In the genomic region with DNA sequence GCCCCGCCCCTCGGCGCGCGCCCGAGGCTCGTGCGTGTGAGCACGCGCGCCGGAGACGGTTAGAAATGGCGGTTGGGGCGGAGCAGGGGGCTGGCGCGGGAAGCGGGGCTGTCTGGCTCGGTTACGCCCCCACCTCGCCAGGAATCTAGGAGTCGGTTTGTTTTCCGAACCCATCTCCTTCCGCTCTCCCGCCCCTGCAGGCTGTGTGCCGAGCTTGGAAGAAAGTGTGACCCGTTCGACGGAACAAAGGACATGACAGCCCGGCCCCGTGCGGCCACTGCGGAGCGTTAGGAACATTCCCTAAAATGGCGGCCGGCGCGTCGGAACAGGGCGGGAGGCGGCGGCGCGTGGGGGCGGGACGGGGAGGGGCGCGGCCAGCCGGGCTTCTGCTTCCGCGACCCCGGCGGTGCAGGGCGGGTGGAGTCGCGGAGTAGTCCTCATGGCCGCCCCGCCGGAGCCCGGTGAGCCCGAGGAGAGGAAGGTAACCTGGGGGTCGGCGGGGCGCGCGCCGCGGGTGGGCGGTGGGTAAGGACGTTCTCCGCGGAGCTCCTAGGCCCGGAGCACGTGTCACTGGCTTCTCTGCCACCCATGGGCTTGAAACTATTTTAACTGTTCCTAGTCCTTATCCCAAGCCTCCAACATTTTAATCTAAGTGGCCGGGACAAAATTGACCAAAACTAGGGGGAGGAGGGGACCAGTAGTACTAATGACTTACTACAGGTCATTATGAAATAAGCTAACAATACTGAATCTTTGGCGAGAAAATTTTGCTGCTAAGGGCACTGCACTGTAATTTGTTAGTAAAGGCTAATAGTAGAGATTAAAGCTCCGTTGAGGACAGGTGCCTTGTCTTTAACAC, we compare ENCODE assay signal across 8 cellular contexts. TPM values are rescaled to one million over a fixed set of nuclear protein-coding genes. Genes with fewer than 3 reads are reported as not detected.
DNase-seq lines count a peak whose midpoint lies in the region; ATAC-seq, FAIRE-seq and TF ChIP-seq lines count a peak whose summit lies in the region.

A gene with protein sequence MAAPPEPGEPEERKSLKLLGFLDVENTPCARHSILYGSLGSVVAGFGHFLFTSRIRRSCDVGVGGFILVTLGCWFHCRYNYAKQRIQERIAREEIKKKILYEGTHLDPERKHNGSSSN (plus strand): TSS at position 383 of the 859 bp plus-strand sequence. CDS start 57 bp downstream, at position 440.

- peak within 1 kb of the TSS; percentile 85 for H3K27ac ChIP-seq in endothelial cell of umbilical vein (ENCODE audit: insufficient read depth, low read depth, low read length)

- peak within 1 kb of the TSS; percentile 95 for H3K4me2 ChIP-seq in endothelial cell of umbilical vein (ENCODE audit: insufficient read depth, low read length)

- no peaks in the 10 kb centered on the region for H3K9me3 ChIP-seq in endothelial cell of umbilical vein (replicated peaks; ENCODE audit: control insufficient read depth, insufficient read depth, low read length)
- H3K9me3 ChIP-seq in mononuclear cell (ENCODE audit: low read depth, low read length): no peaks in the 10 kb centered on the region

- POLR2A ChIA-PET in endothelial cell of umbilical vein (lab: Charles Lee): interaction anchor here (0.5 to 3.8 kb wide), 4 partner anchors 16 to 137 kb away, joined by 3 to 26 read pairs (median 6); a partner anchor contains a TSS

- H3K79me2 ChIP-seq in endothelial cell of umbilical vein (ENCODE audit: control insufficient read depth, insufficient read depth, low read length): peaks cover 43% of the 10 kb centered on the region

- FAIRE-seq in endothelial cell of umbilical vein (lab: Jason Lieb, UNC): peak; percentile 81

- H3K9me1 ChIP-seq in endothelial cell of umbilical vein (replicated peaks; ENCODE audit: control insufficient read depth, extremely low read depth, insufficient read depth, low read length): no peaks in the 10 kb centered on the region

- H4K20me1 ChIP-seq in endothelial cell of umbilical vein (replicated peaks; ENCODE audit: control insufficient read depth, extremely low read depth, insufficient read depth, low read length): no peaks in the 10 kb centered on the region

- CTCF ChIA-PET in endothelial cell of umbilical vein (lab: Charles Lee): interaction anchor here (0.7 to 4.1 kb wide), 11 partner anchors 12 to 207 kb away, joined by 3 to 49 read pairs (median 5); no protein-coding TSS in a partner anchor

- DNase-seq in COLO668 (lab: John Stamatoyannopoulos, UW; ENCODE audit: unreplicated experiment): peak; percentile 98
- DNase-seq in HK-2 (ENCODE audit: unreplicated experiment): peak; percentile 99
- peak; percentile 93 for DNase-seq in NOMO-1 treated with DMSO at 0.1 percent for 48 hours (lab: John Stamatoyannopoulos, UW; ENCODE audit: unreplicated experiment)
- peak; percentile 93 for DNase-seq in activated CD8-positive, alpha-beta memory T cell treated with anti-CD3 and anti-CD28 coated beads, Interleukin-2, amount 50 U/mL, for 48 hours
- DNase-seq in endothelial cell of umbilical vein (ENCODE audit: low read depth, low spot score): peak; percentile 91
- DNase-seq in stimulated activated CD8-positive, alpha-beta memory T cell treated with anti-CD3 and anti-CD28 coated beads, Interleukin-4, amount 100 ng/mL, for 1 hour (ENCODE audit: low read depth in 2 of 2, low spot score in 1 of 2): peak; percentile 79 to 80

- ATAC-seq in GM19455 (IDR thresholded peaks at IDR 0.05; ENCODE audit: unreplicated experiment): peak; percentile 65

- dilution Hi-C loops in endothelial cell of umbilical vein (cut with MboI; ENCODE audit: extremely low pct_ligation_motif_present, low sequenced_read_pairs): no loop called here

- H2AFZ ChIP-seq in endothelial cell of umbilical vein (ENCODE audit: low read depth, low read length): peak within 1 kb of the TSS; percentile 12

- peak within 1 kb of the TSS; percentile 90 for H3K9ac ChIP-seq in endothelial cell of umbilical vein (replicated peaks; ENCODE audit: extremely low read depth, insufficient read depth, low read length)

- intact Hi-C loops in endothelial cell of umbilical vein (cut with micrococcal nuclease): loop anchor here (1.0 to 10.0 kb wide), 8 partner anchors 29 to 491 kb away; a partner anchor contains a TSS

- H3K4me1 ChIP-seq in endothelial cell of umbilical vein (ENCODE audit: control insufficient read depth, extremely low read depth, insufficient read depth, low read length) (peaks cover 23% of the 10 kb centered on the region), mononuclear cell (ENCODE audit: insufficient read depth, low read length) (peaks cover 44% of the 10 kb centered on the region)

- no peak for TF ChIP-seq CTCF in endothelial cell of umbilical vein (IDR thresholded peaks at IDR 0.05; ENCODE audit: extremely low read depth in 1 of 2, insufficient read depth in 1 of 2, low read depth in 1 of 2, low read length in 2 of 2)

- BruUV-seq in endothelial cell of umbilical vein (replicated peaks; lab: Mats Ljungman, UMichigan): no TSS peak

- peak within 1 kb of the TSS; percentile 36 to 85 (median 80) for H3K4me3 ChIP-seq in endothelial cell of umbilical vein (replicated peaks in 1 of 3; ENCODE audit: insufficient read depth in 1 of 3, low read depth in 1 of 3, low read length in 3 of 3)
- peak within 1 kb of the TSS; percentile 83 for H3K4me3 ChIP-seq in mononuclear cell (ENCODE audit: low read length)

- peak; percentile 68 for TF ChIP-seq POLR2A in endothelial cell of umbilical vein (IDR thresholded peaks at IDR 0.05; ENCODE audit: low read depth, low read length)

- H3K27me3 ChIP-seq in endothelial cell of umbilical vein (ENCODE audit: control insufficient read depth in 2 of 2, insufficient read depth in 2 of 2, low read length in 2 of 2) (no peaks in the 10 kb centered on the region), mononuclear cell (ENCODE audit: insufficient read depth, low read length) (no peaks in the 10 kb centered on the region)

- peaks cover 2 to 9% of the 10 kb centered on the region in 2 experiments for H3K36me3 ChIP-seq in endothelial cell of umbilical vein (ENCODE audit: control insufficient read depth in 2 of 2, extremely low read depth in 1 of 2, insufficient read depth in 2 of 2, low read length in 2 of 2)

TF ChIP-seq in endothelial cell of umbilical vein, 7 proteins besides CTCF, POLR2A, EP300 and RAD21:
- no peak for TF ChIP-seq GATA2 (IDR thresholded peaks at IDR 0.05; ENCODE audit: insufficient read depth, insufficient read length, low read depth, low read length)
- TF ChIP-seq POLR2AphosphoS5 (IDR thresholded peaks at IDR 0.05; ENCODE audit: insufficient read depth, low read depth, low read length): peak; percentile 78
- no peak for TF ChIP-seq EZH2 (IDR thresholded peaks at IDR 0.05; ENCODE audit: borderline replicate concordance, low read depth, low read length, severe bottlenecking)
- TF ChIP-seq JUN (IDR thresholded peaks at IDR 0.05; ENCODE audit: borderline replicate concordance, insufficient read depth, insufficient read length, low read depth): no peak
- no peak for TF ChIP-seq MYC (IDR thresholded peaks at IDR 0.05; ENCODE audit: low read depth, low read length)
- TF ChIP-seq, protein P1, sequence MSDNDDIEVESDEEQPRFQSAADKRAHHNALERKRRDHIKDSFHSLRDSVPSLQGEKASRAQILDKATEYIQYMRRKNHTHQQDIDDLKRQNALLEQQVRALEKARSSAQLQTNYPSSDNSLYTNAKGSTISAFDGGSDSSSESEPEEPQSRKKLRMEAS (IDR thresholded peaks at IDR 0.05; ENCODE audit: insufficient read depth, insufficient read length): peak; percentile 49
- TF ChIP-seq FOS (IDR thresholded peaks at IDR 0.05; ENCODE audit: borderline replicate concordance, insufficient read depth, low read length): no peak

RNA-seq across cellular contexts. Expression of the gene that starts here (rescaled TPM):
- total RNA-seq in endothelial cell of umbilical vein (30.2 and 37.0 TPM in 2 replicates), mononuclear cell (19.7 TPM)
- 9.1 and 17.1 TPM in 2 replicates for polyA plus RNA-seq in endothelial cell of umbilical vein
- polyA plus RNA-seq in endothelial cell of umbilical vein (2011; cell fraction: cytosol; rRNA removed): 18.6 and 19.5 TPM in 2 replicates
- 14.0 and 18.6 TPM in 2 replicates for polyA plus RNA-seq in endothelial cell of umbilical vein (2011; cell fraction: nucleus; rRNA removed)
- 21.4 and 57.5 TPM in 2 replicates for polyA plus RNA-seq in endothelial cell of umbilical vein (2012)
- polyA minus RNA-seq in endothelial cell of umbilical vein: 4.4 and 5.0 TPM in 2 replicates
- polyA minus RNA-seq in endothelial cell of umbilical vein (2011; cell fraction: cytosol; rRNA and poly(A)+ RNA removed): 8.1 TPM
- polyA minus RNA-seq in endothelial cell of umbilical vein (2011; cell fraction: nucleus; rRNA and poly(A)+ RNA removed): 14.3 and 18.8 TPM in 2 replicates

Comparison
In these comparisons a context has a peak if more than half of its experiments do, and no peak if none do; other contexts are left out.
1. Peak in every context shown above with its lines: DNase-seq, ATAC-seq, H3K4me3 ChIP-seq and H3K27ac ChIP-seq.